In genomic region chr6:127641905-127642304, GRCh38 we compare ENCODE assay signal across 9 cellular contexts.
DNase-seq lines count a peak whose midpoint lies in the region; ATAC-seq and TF ChIP-seq lines count a peak whose summit lies in the region.
"Had no signal": no experiment of that assay in that cellular context is flagged by ENCODE, and none has a peak within 500 bp of the region (broad histone marks: within the 10 kb centered on the region; RNA-seq: fewer than 3 reads in every experiment).

No MANE protein-coding gene starts in this region.

- H3K4me3 ChIP-seq in LNCaP clone FGC (ENCODE audit: low read depth, low read length) = no peak overlapping the region

- H3K27ac Mint-ChIP-seq in activated CD4-positive, alpha-beta T cell treated with anti-CD3 and anti-CD28 coated beads, Interleukin-2, amount 10 ng/mL, durations not matched to agents 7 days and 5 days = no peak overlapping the region
- H3K27ac Mint-ChIP-seq: stimulated activated naive CD8-positive, alpha-beta T cell treated with anti-CD3 and anti-CD28 coated beads, Interleukin-15, amount 100 ng/mL, for 72 hours had no signal

- CTCF ChIA-PET in activated CD4-positive, alpha-beta T cell treated with anti-CD3 and anti-CD28 coated beads, Interleukin-2, amount 10 ng/mL, durations not matched to agents 7 days and 5 days (lab: Charles Lee) = no interaction called here

- peak; percentile 81 for ATAC-seq in GM21786 (IDR thresholded peaks at IDR 0.05; ENCODE audit: unreplicated experiment)
- ATAC-seq in HG03045 (IDR thresholded peaks at IDR 0.05; ENCODE audit: unreplicated experiment) = no peak
- ATAC-seq: stimulated activated naive CD8-positive, alpha-beta T cell treated with anti-CD3 and anti-CD28 coated beads, Interleukin-15, amount 100 ng/mL, for 72 hours had no signal

- peak; percentile 79 for TF ChIP-seq CTCF in LNCaP clone FGC (IDR thresholded peaks at IDR 0.05; ENCODE audit: control insufficient read depth, extremely low read depth, insufficient read depth)

- POLR2A ChIA-PET in activated CD4-positive, alpha-beta T cell treated with anti-CD3 and anti-CD28 coated beads, Interleukin-2, amount 10 ng/mL, durations not matched to agents 7 days and 5 days (lab: Charles Lee) = no interaction called here

- no peaks in the 10 kb centered on the region for H3K36me3 Mint-ChIP-seq in activated CD4-positive, alpha-beta T cell treated with anti-CD3 and anti-CD28 coated beads, Interleukin-2, amount 10 ng/mL, durations not matched to agents 7 days and 5 days (ENCODE audit: low read depth)

- no peaks in the 10 kb centered on the region for H3K4me1 Mint-ChIP-seq in activated CD4-positive, alpha-beta T cell treated with anti-CD3 and anti-CD28 coated beads, Interleukin-2, amount 10 ng/mL, durations not matched to agents 7 days and 5 days
- H3K4me1 Mint-ChIP-seq: stimulated activated naive CD8-positive, alpha-beta T cell treated with anti-CD3 and anti-CD28 coated beads, Interleukin-15, amount 100 ng/mL, for 72 hours had no signal

- H3K4me3 Mint-ChIP-seq in activated CD4-positive, alpha-beta T cell treated with anti-CD3 and anti-CD28 coated beads, Interleukin-2, amount 10 ng/mL, durations not matched to agents 7 days and 5 days = no peak overlapping the region
- H3K4me3 Mint-ChIP-seq: stimulated activated naive CD8-positive, alpha-beta T cell treated with anti-CD3 and anti-CD28 coated beads, Interleukin-15, amount 100 ng/mL, for 72 hours had no signal

- H3K27me3 Mint-ChIP-seq in activated CD4-positive, alpha-beta T cell treated with anti-CD3 and anti-CD28 coated beads, Interleukin-2, amount 10 ng/mL, durations not matched to agents 7 days and 5 days = peaks cover 4% of the 10 kb centered on the region
- H3K27me3 Mint-ChIP-seq: stimulated activated naive CD8-positive, alpha-beta T cell treated with anti-CD3 and anti-CD28 coated beads, Interleukin-15, amount 100 ng/mL, for 72 hours had no signal

- H3K9me3 Mint-ChIP-seq in activated CD4-positive, alpha-beta T cell treated with anti-CD3 and anti-CD28 coated beads, Interleukin-2, amount 10 ng/mL, durations not matched to agents 7 days and 5 days = no peaks in the 10 kb centered on the region

- peak; percentile 14 for DNase-seq in activated CD4-positive, alpha-beta T cell treated with anti-CD3 and anti-CD28 coated beads, Interleukin-2, amount 10 ng/mL, durations not matched to agents 7 days and 5 days
- DNase-seq in activated CD4-positive, alpha-beta T cell treated with anti-CD3 and anti-CD28 coated beads for 1 hour = no peak
- no peak for DNase-seq in LNCaP clone FGC (ENCODE audit: low read depth)
- DNase-seq in SW480 (ENCODE audit: low spot score) = peak; percentile 34
- peak; percentile 50 for DNase-seq in glomerular visceral epithelial cell (ENCODE audit: extremely low spot score)
- peak; percentile 9 for DNase-seq in smooth muscle cell of the brain vasculature (ENCODE audit: low read depth, low spot score)

Comparison
In these comparisons a context has a peak if more than half of its experiments do, and no peak if none do; other contexts are left out.
1. DNase-seq: peak in activated CD4-positive, alpha-beta T cell treated with anti-CD3 and anti-CD28 coated beads, Interleukin-2, amount 10 ng/mL, durations not matched to agents 7 days and 5 days (single experiment), SW480 (single experiment), glomerular visceral epithelial cell (single experiment) and smooth muscle cell of the brain vasculature (single experiment); none in activated CD4-positive, alpha-beta T cell treated with anti-CD3 and anti-CD28 coated beads for 1 hour (single experiment) and LNCaP clone FGC (single experiment).